18 cellular contexts compared by ENCODE assay signal in genomic region chr12:111248221-111248620, GRCh38.
DNase-seq lines count a peak whose midpoint lies in the region; ATAC-seq and TF ChIP-seq lines count a peak whose summit lies in the region.
"Had no signal": no experiment of that assay in that cellular context is flagged by ENCODE, and none has a peak within 500 bp of the region (broad histone marks: within the 10 kb centered on the region; RNA-seq: fewer than 3 reads in every experiment).

No MANE protein-coding gene starts in this region.

- ATAC-seq in GM21390 (IDR thresholded peaks at IDR 0.05; ENCODE audit: unreplicated experiment): no peak
- ATAC-seq: activated T-cell treated with anti-CD3 and anti-CD28 coated beads, Interleukin-2, amount 50 U/mL, for 72 hours; T-helper 17 cell had no signal

- DNase-seq in HL-60 (ENCODE audit: low read depth in 1 of 2, low spot score in 1 of 2): peak; percentile 95 to 97
- DNase-seq in NB4 (ENCODE audit: low read depth): peak; percentile 84
- DNase-seq in SKM-1 (lab: John Stamatoyannopoulos, UW; ENCODE audit: unreplicated experiment): peak; percentile 64
- peak; percentile 8 for DNase-seq in iris pigment epithelial cell (ENCODE audit: low read depth)
- DNase-seq in DMS79 (lab: John Stamatoyannopoulos, UW): no peak
- DNase-seq in epidermal melanocyte (ENCODE audit: insufficient read length, low spot score): no peak
- DNase-seq: activated CD4-positive, alpha-beta T cell treated with anti-CD3 and anti-CD28 coated beads for 4 hours; activated T-cell treated with anti-CD3 and anti-CD28 coated beads, Interleukin-2, amount 50 U/mL, for 72 hours; cortex of kidney; GF-D8; NCI-H187; stimulated activated CD4-positive, alpha-beta T cell treated with anti-CD3 and anti-CD28 coated beads, Interleukin-2, amount 100 ng/mL, for 48 hours; T-helper 17 cell had no signal

- H3K27me3 ChIP-seq in HL-60 (ENCODE audit: insufficient read depth, poor library complexity, severe bottlenecking): no peaks in the 10 kb centered on the region
- H3K27me3 ChIP-seq: neutrophil, right lobe of liver, upper lobe of left lung had no signal

- no peak overlapping the region for H3K4me3 ChIP-seq in HL-60 (replicated peaks; ENCODE audit: insufficient read depth, low read length)
- no peak overlapping the region for H3K4me3 ChIP-seq in NB4 (ENCODE audit: low read depth, low read length)
- H3K4me3 ChIP-seq: right lobe of liver, upper lobe of left lung had no signal

- peak overlapping the region; percentile 54 for H3K27ac ChIP-seq in HL-60 (replicated peaks)
- H3K27ac ChIP-seq: C4-2B, neutrophil, right lobe of liver, upper lobe of left lung had no signal

- no peak for TF ChIP-seq POLR2A in NB4 (IDR thresholded peaks at IDR 0.05; ENCODE audit: extremely low read depth, insufficient read length)

- TF ChIP-seq CTCF in HL-60 (IDR thresholded peaks at IDR 0.05; ENCODE audit: insufficient read depth, low read length) (no peak), NB4 (IDR thresholded peaks at IDR 0.05; ENCODE audit: low read depth, low read length) (no peak)

Comparison
In these comparisons a context has a peak if more than half of its experiments do, and no peak if none do; other contexts are left out.
1. DNase-seq: peak in HL-60 (2 of 2), NB4 (single experiment), SKM-1 (single experiment) and iris pigment epithelial cell (single experiment); none in DMS79 (single experiment) and epidermal melanocyte (single experiment).